ENCODE assay signal across 18 cellular contexts in genomic region chr3:47901280-47901833, GRCh38.
"Had no signal": no experiment of that assay in that cellular context is flagged by ENCODE, and none has a peak within 500 bp of the region (broad histone marks: within the 10 kb centered on the region; RNA-seq: fewer than 3 reads in every experiment).

No MANE protein-coding gene starts in this region.

- H3K27me3 ChIP-seq: foreskin keratinocyte, SJCRH30, upper lobe of left lung had no signal

- H3K36me3 Mint-ChIP-seq: natural killer cell treated with Interleukin-12 subunit alpha and Interleukin-12 subunit beta and Interleukin-15 and Interleukin-18, amount 100 ng/mL, for 72 hours had no signal

- H3K27me3 Mint-ChIP-seq: activated naive CD8-positive, alpha-beta T cell treated with anti-CD3 and anti-CD28 coated beads for 36 hours; natural killer cell treated with Interleukin-12 subunit alpha and Interleukin-12 subunit beta and Interleukin-15 and Interleukin-18, amount 100 ng/mL, for 72 hours; stimulated activated naive CD8-positive, alpha-beta T cell treated with anti-CD3 and anti-CD28 coated beads, Interleukin-15, Interleukin-2, amounts not matched to agents 100 ng/mL and 50 ng/mL, for 24 hours had no signal

- H3K9me3 Mint-ChIP-seq: activated naive CD8-positive, alpha-beta T cell treated with anti-CD3 and anti-CD28 coated beads for 36 hours; natural killer cell treated with Interleukin-12 subunit alpha and Interleukin-12 subunit beta and Interleukin-15 and Interleukin-18, amount 100 ng/mL, for 72 hours; stimulated activated naive CD8-positive, alpha-beta T cell treated with anti-CD3 and anti-CD28 coated beads, Interleukin-15, Interleukin-2, amounts not matched to agents 100 ng/mL and 50 ng/mL, for 24 hours; T-helper 1 cell treated with Interleukin-12 subunit alpha and Interleukin-12 subunit beta and Interleukin-4 antibody, amounts not matched to agents 30 μg/mL and 1 μg/mL, for 36 hours had no signal

- H3K4me3 Mint-ChIP-seq: activated naive CD8-positive, alpha-beta T cell treated with anti-CD3 and anti-CD28 coated beads for 36 hours; natural killer cell treated with Interleukin-12 subunit alpha and Interleukin-12 subunit beta and Interleukin-15 and Interleukin-18, amount 100 ng/mL, for 72 hours; stimulated activated naive CD8-positive, alpha-beta T cell treated with anti-CD3 and anti-CD28 coated beads, Interleukin-15, Interleukin-2, amounts not matched to agents 100 ng/mL and 50 ng/mL, for 24 hours; T-helper 1 cell treated with Interleukin-12 subunit alpha and Interleukin-12 subunit beta and Interleukin-4 antibody, amounts not matched to agents 30 μg/mL and 1 μg/mL, for 36 hours had no signal

- ATAC-seq: foreskin keratinocyte; natural killer cell treated with Interleukin-12 subunit alpha and Interleukin-12 subunit beta and Interleukin-15 and Interleukin-18, amount 100 ng/mL, for 72 hours had no signal

- H3K27ac Mint-ChIP-seq: activated naive CD8-positive, alpha-beta T cell treated with anti-CD3 and anti-CD28 coated beads for 36 hours; natural killer cell treated with Interleukin-12 subunit alpha and Interleukin-12 subunit beta and Interleukin-15 and Interleukin-18, amount 100 ng/mL, for 72 hours; T-helper 1 cell treated with Interleukin-12 subunit alpha and Interleukin-12 subunit beta and Interleukin-4 antibody, amounts not matched to agents 30 μg/mL and 1 μg/mL, for 36 hours had no signal

- DNase-seq: activated CD4-positive, CD25-positive, alpha-beta regulatory T cell treated with anti-CD3 and anti-CD28 coated beads, Interleukin-2, amount 50 U/mL, for 72 hours; activated CD8-positive, alpha-beta memory T cell treated with anti-CD3 and anti-CD28 coated beads for 24 hours; activated CD8-positive, alpha-beta memory T cell treated with anti-CD3 and anti-CD28 coated beads, Interleukin-2, amount 50 U/mL, for 48 hours; activated gamma-delta T cell treated with Interleukin-2 at 50 U/mL for 16 hours; activated naive CD8-positive, alpha-beta T cell treated with anti-CD3 and anti-CD28 coated beads for 36 hours; activated T-cell treated with anti-CD3 and anti-CD28 coated beads, Interleukin-2, amount 50 U/mL, for 48 hours; amniotic stem cell; central memory CD4-positive, alpha-beta T cell; foreskin keratinocyte; nucleus accumbens; SJCRH30; stimulated activated CD4-positive, alpha-beta T cell treated with anti-CD3 and anti-CD28 coated beads, Interleukin-15, amount 100 ng/mL, for 24 hours; stimulated activated CD4-positive, alpha-beta T cell treated with anti-CD3 and anti-CD28 coated beads, Interleukin-2, amount 100 ng/mL, for 48 hours had no signal

- H3K4me3 ChIP-seq: coronary artery, SJCRH30, upper lobe of left lung had no signal

- H3K9me3 ChIP-seq: SJCRH30, upper lobe of left lung had no signal

- H3K4me1 ChIP-seq: SJCRH30, upper lobe of left lung had no signal

- H3K27ac ChIP-seq: coronary artery, foreskin keratinocyte, SJCRH30 had no signal
